12 cellular contexts compared by ENCODE assay signal in the genomic region with DNA sequence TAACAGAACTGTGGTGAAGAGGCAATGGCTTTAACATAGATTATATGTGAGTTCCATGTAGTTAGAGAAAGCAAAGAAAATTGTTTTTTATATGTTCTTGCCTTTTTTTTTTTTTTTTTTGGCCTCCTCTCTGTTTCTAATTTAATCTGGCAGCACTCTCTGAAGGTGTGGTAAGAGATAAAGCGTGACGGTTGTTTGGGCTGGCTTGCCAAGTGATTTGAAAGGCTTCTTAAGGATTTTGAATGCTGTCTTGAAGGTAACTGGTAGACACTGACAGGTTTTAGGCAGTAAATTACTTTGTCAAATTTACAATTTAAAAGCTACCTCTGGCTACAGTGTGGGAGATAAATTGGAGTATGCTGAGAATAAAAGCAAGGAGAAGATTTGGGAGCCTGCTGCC.
"Had no signal": no experiment of that assay in that cellular context is flagged by ENCODE, and none has a peak within 500 bp of the region (broad histone marks: within the 10 kb centered on the region; RNA-seq: fewer than 3 reads in every experiment).

No MANE protein-coding gene starts in this region.

- H3K27me3 ChIP-seq: colonic mucosa, tibial artery, uterus had no signal

- H3K4me1 ChIP-seq: colonic mucosa, tibial artery, uterus had no signal

- H3K9me3 ChIP-seq: colonic mucosa had no signal

- H3K27ac ChIP-seq: colonic mucosa, tibial artery, uterus had no signal

- H3K4me3 ChIP-seq: colonic mucosa, skin epidermis, tibial artery, uterus had no signal

- H3K4me1 Mint-ChIP-seq: activated CD8-positive, alpha-beta memory T cell treated with anti-CD3 and anti-CD28 coated beads, Interleukin-2, amount 10 ng/mL, durations not matched to agents 7 days and 5 days; immature natural killer cell had no signal

- ATAC-seq: activated CD8-positive, alpha-beta memory T cell treated with anti-CD3 and anti-CD28 coated beads, Interleukin-2, amount 10 ng/mL, durations not matched to agents 7 days and 5 days; activated T-cell treated with anti-CD3 and anti-CD28 coated beads, Interleukin-2, amount 50 U/mL, for 4 hours; natural killer cell treated with Interleukin-12 subunit alpha and Interleukin-12 subunit beta and Interleukin-15 and Interleukin-18, amount 100 ng/mL, for 72 hours had no signal

- H3K4me3 Mint-ChIP-seq: activated CD8-positive, alpha-beta memory T cell treated with anti-CD3 and anti-CD28 coated beads, Interleukin-2, amount 10 ng/mL, durations not matched to agents 7 days and 5 days; activated naive CD8-positive, alpha-beta T cell; activated T-cell treated with anti-CD3 and anti-CD28 coated beads, Interleukin-2, amount 50 U/mL, for 4 hours; immature natural killer cell; natural killer cell treated with Interleukin-12 subunit alpha and Interleukin-12 subunit beta and Interleukin-15 and Interleukin-18, amount 100 ng/mL, for 72 hours had no signal

- H3K27me3 Mint-ChIP-seq: activated CD8-positive, alpha-beta memory T cell treated with anti-CD3 and anti-CD28 coated beads, Interleukin-2, amount 10 ng/mL, durations not matched to agents 7 days and 5 days; activated naive CD8-positive, alpha-beta T cell; natural killer cell treated with Interleukin-12 subunit alpha and Interleukin-12 subunit beta and Interleukin-15 and Interleukin-18, amount 100 ng/mL, for 72 hours had no signal

- H3K36me3 ChIP-seq: colonic mucosa, tibial artery, uterus had no signal

- H3K36me3 Mint-ChIP-seq: activated CD8-positive, alpha-beta memory T cell treated with anti-CD3 and anti-CD28 coated beads, Interleukin-2, amount 10 ng/mL, durations not matched to agents 7 days and 5 days; activated naive CD8-positive, alpha-beta T cell; immature natural killer cell had no signal

- DNase-seq: activated CD4-positive, alpha-beta T cell treated with anti-CD3 and anti-CD28 coated beads, Interleukin-2, amount 50 U/mL, for 48 hours; activated CD8-positive, alpha-beta memory T cell treated with anti-CD3 and anti-CD28 coated beads, Interleukin-2, amount 10 ng/mL, durations not matched to agents 7 days and 5 days; activated effector memory CD4-positive, alpha-beta T cell treated with anti-CD3 and anti-CD28 coated beads, Interleukin-2, amount 50 U/mL, for 16 hours; activated T-cell treated with anti-CD3 and anti-CD28 coated beads, Interleukin-2, amount 50 U/mL, for 4 hours; colonic mucosa; immature natural killer cell; T-helper 2 cell; tibial artery; uterus had no signal

- H3K27ac Mint-ChIP-seq: activated CD8-positive, alpha-beta memory T cell treated with anti-CD3 and anti-CD28 coated beads, Interleukin-2, amount 10 ng/mL, durations not matched to agents 7 days and 5 days; activated naive CD8-positive, alpha-beta T cell; immature natural killer cell; natural killer cell treated with Interleukin-12 subunit alpha and Interleukin-12 subunit beta and Interleukin-15 and Interleukin-18, amount 100 ng/mL, for 72 hours had no signal
